8 cellular contexts compared by ENCODE assay signal in genomic region chr20:32585011-32585518, GRCh38. TPM values are rescaled to one million over a fixed set of nuclear protein-coding genes. Genes with fewer than 3 reads are reported as not detected.
A peak's percentile ranks its signal among the peaks of the same experiment; 100 is the strongest.
DNase-seq lines count a peak whose midpoint lies in the region; ATAC-seq and TF ChIP-seq lines count a peak whose summit lies in the region.

A gene with protein sequence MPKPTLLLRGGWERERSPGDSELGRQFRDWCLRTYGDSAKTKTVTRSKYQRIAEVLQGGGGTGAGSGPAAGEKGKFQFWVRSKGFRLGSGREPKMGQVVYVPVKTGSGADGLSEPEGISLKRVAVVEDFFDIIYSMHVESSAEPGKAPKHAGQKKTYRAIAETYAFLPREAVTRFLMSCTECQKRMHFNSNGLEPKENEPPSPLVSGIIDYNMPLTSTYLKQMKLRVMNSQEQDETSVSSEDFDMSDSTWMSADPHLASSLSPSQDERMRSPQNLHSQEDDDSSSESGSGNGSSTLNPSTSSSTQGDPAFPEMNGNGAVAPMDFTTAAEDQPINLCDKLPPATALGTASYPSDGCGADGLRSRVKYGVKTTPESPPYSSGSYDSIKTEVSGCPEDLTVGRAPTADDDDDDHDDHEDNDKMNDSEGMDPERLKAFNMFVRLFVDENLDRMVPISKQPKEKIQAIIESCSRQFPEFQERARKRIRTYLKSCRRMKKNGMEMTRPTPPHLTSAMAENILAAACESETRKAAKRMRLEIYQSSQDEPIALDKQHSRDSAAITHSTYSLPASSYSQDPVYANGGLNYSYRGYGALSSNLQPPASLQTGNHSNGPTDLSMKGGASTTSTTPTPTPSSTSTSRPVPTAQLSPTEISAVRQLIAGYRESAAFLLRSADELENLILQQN (minus strand): TSS chr20:32585333. CDS start chr20:32584890, 443 bp downstream.

- DNase-seq in NCI-H2227 (lab: John Stamatoyannopoulos, UW; ENCODE audit: unreplicated experiment) = peak; percentile 77
- DNase-seq in activated T-cell treated with anti-CD3 and anti-CD28 coated beads for 4 hours = peak; percentile 38
- peak; percentile 53 to 68 for DNase-seq in erythroblast (lab: John Stamatoyannopoulos, UW)
- DNase-seq in mucosa of gallbladder (ENCODE audit: low spot score) = peak; percentile 22
- no peak for DNase-seq in tibial nerve (ENCODE audit: low spot score in 2 of 2)

- peaks cover 0 to 32% (median 2%) of the 10 kb centered on the region in 4 donors for H3K4me1 ChIP-seq in tibial nerve

- no peaks in the 10 kb centered on the region for H3K9me3 ChIP-seq in tibial nerve

- peak within 1 kb of the TSS in 3 of 4 donors; percentile 36 to 67 (median 60) for H3K27ac ChIP-seq in tibial nerve

- peaks cover 0 to 38% of the 10 kb centered on the region in 2 donors for H3K27me3 ChIP-seq in tibial nerve

- TF ChIP-seq POLR2A in erythroblast (IDR thresholded peaks at IDR 0.05; ENCODE audit: low read length) = no peak
- no peak for TF ChIP-seq POLR2A in tibial nerve (IDR thresholded peaks at IDR 0.05)

- ATAC-seq in GM19463 (IDR thresholded peaks at IDR 0.05; ENCODE audit: unreplicated experiment) (peak; percentile 27), HG02885 (IDR thresholded peaks at IDR 0.05; ENCODE audit: poor library complexity, unreplicated experiment) (no peak), HG03460 (IDR thresholded peaks at IDR 0.05; ENCODE audit: unreplicated experiment) (no peak)

- TF ChIP-seq CTCF in tibial nerve (IDR thresholded peaks at IDR 0.05) = no peak

- 0 to 1% methylated on average over 2 to 24 of the region's 72 CpGs for WGBS in tibial nerve, 2 donors

- H3K36me3 ChIP-seq in tibial nerve = no peaks in the 10 kb centered on the region

- no peak for TF ChIP-seq EP300 in tibial nerve (IDR thresholded peaks at IDR 0.05)

- peak within 1 kb of the TSS; percentile 42 to 56 (median 46) for H3K4me3 ChIP-seq in tibial nerve

RNA-seq across cellular contexts. Expression of the gene that starts here (rescaled TPM):
- 53.0 TPM for total RNA-seq in mucosa of gallbladder
- 10 to 100 TPM; 11.5 to 22.3 (median 19.9) TPM for total RNA-seq in tibial nerve

Comparison
In these comparisons a context has a peak if more than half of its experiments do, and no peak if none do; other contexts are left out.
1. DNase-seq: peak in NCI-H2227 (single experiment), activated T-cell treated with anti-CD3 and anti-CD28 coated beads for 4 hours (single experiment), erythroblast (2 of 2) and mucosa of gallbladder (single experiment); none in tibial nerve (0 of 2).